15 cellular contexts compared by ENCODE assay signal in the genomic region with DNA sequence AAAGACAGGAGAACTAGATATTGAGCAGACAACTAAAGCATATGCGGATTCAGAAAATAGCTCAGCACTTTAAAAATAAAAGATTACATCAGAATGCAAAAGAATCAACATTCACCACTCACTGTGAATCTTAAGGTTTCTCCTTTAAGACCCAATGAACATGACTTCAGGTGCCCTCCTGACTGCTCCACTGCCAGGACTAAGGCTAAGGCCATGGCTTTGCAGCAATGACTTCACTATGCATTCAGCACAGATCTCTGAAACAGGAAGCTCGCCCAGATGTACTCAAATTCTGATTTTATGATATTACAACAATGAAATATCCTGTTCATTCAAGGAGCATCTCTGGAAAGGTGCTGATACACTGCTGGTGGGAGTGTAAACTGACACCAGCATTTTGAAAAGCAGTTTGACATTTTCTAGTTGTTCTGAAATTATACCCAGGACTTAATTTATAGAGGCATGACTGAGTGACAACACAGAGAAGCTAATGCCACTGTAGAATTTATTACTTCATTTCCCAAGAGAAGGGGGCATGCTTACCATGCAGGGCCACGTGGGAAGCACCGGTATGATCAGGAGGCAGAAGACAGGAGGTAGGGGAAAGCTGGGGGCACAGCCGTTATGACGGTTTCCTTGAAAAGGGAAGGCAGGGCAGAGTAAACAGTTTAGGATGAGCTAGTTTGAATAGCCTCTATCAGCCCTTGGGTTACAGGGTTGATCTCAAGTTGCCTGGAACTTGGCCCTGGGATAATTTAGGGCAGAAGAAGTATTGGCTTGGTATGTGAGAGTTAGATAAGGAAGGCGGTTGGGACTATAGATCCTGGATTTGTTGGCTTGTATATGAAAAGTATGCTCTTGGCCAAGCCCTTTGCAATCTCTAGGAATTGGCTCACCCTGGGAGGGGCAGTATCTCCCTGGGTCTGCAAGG.
"Had no signal": no experiment of that assay in that cellular context is flagged by ENCODE, and none has a peak within 500 bp of the region (broad histone marks: within the 10 kb centered on the region; RNA-seq: fewer than 3 reads in every experiment).

No MANE protein-coding gene starts in this region.

- H3K4me1 Mint-ChIP-seq: activated CD4-positive, alpha-beta memory T cell treated with anti-CD3 and anti-CD28 coated beads, Interleukin-2, amount 10 ng/mL, durations not matched to agents 7 days and 5 days; activated naive CD8-positive, alpha-beta T cell treated with anti-CD3 and anti-CD28 coated beads, Interleukin-2, amount 50 U/mL, for 24 hours; stimulated activated memory B cell treated with anti-CD40 and anti-IgM and Interleukin-4, amounts not matched to agents 10 μg/mL and 1 μg/mL and 100 μg/mL, for 72 hours had no signal

- H3K4me1 ChIP-seq: colonic mucosa, right atrium auricular region, tibial artery, vagina had no signal

- DNase-seq: activated CD4-positive, alpha-beta memory T cell treated with anti-CD3 and anti-CD28 coated beads, Interleukin-2, amount 10 ng/mL, durations not matched to agents 7 days and 5 days; activated CD8-positive, alpha-beta memory T cell treated with anti-CD3 and anti-CD28 coated beads, Interleukin-2, amount 50 U/mL, for 4 hours; activated gamma-delta T cell treated with Interleukin-2 at 50 U/mL for 16 hours; activated naive CD8-positive, alpha-beta T cell treated with anti-CD3 and anti-CD28 coated beads, Interleukin-2, amount 50 U/mL, for 24 hours; activated T-cell treated with anti-CD3 and anti-CD28 coated beads, Interleukin-2, amount 50 U/mL, for 72 hours; caudate nucleus; colonic mucosa; effector CD4-positive, alpha-beta T cell; kidney; posterior cingulate gyrus; tibial artery had no signal

- H3K4me3 Mint-ChIP-seq: activated CD4-positive, alpha-beta memory T cell treated with anti-CD3 and anti-CD28 coated beads, Interleukin-2, amount 10 ng/mL, durations not matched to agents 7 days and 5 days; activated naive CD8-positive, alpha-beta T cell treated with anti-CD3 and anti-CD28 coated beads, Interleukin-2, amount 50 U/mL, for 24 hours; activated T-cell treated with anti-CD3 and anti-CD28 coated beads, Interleukin-2, amount 50 U/mL, for 72 hours; stimulated activated memory B cell treated with anti-CD40 and anti-IgM and Interleukin-4, amounts not matched to agents 10 μg/mL and 1 μg/mL and 100 μg/mL, for 72 hours had no signal

- ATAC-seq: activated naive CD8-positive, alpha-beta T cell treated with anti-CD3 and anti-CD28 coated beads, Interleukin-2, amount 50 U/mL, for 24 hours; activated T-cell treated with anti-CD3 and anti-CD28 coated beads, Interleukin-2, amount 50 U/mL, for 72 hours; stimulated activated memory B cell treated with anti-CD40 and anti-IgM and Interleukin-4, amounts not matched to agents 10 μg/mL and 1 μg/mL and 100 μg/mL, for 72 hours had no signal

- H3K9me3 ChIP-seq: colonic mucosa, right atrium auricular region, tibial artery, vagina had no signal

- H3K4me3 ChIP-seq: colonic mucosa, right atrium auricular region, smooth muscle cell, tibial artery, vagina had no signal

- H3K27ac Mint-ChIP-seq: activated CD4-positive, alpha-beta memory T cell treated with anti-CD3 and anti-CD28 coated beads, Interleukin-2, amount 10 ng/mL, durations not matched to agents 7 days and 5 days; activated naive CD8-positive, alpha-beta T cell treated with anti-CD3 and anti-CD28 coated beads, Interleukin-2, amount 50 U/mL, for 24 hours; activated T-cell treated with anti-CD3 and anti-CD28 coated beads, Interleukin-2, amount 50 U/mL, for 72 hours; stimulated activated memory B cell treated with anti-CD40 and anti-IgM and Interleukin-4, amounts not matched to agents 10 μg/mL and 1 μg/mL and 100 μg/mL, for 72 hours had no signal

- H3K9me3 Mint-ChIP-seq: activated CD4-positive, alpha-beta memory T cell treated with anti-CD3 and anti-CD28 coated beads, Interleukin-2, amount 10 ng/mL, durations not matched to agents 7 days and 5 days; activated naive CD8-positive, alpha-beta T cell treated with anti-CD3 and anti-CD28 coated beads, Interleukin-2, amount 50 U/mL, for 24 hours; activated T-cell treated with anti-CD3 and anti-CD28 coated beads, Interleukin-2, amount 50 U/mL, for 72 hours; stimulated activated memory B cell treated with anti-CD40 and anti-IgM and Interleukin-4, amounts not matched to agents 10 μg/mL and 1 μg/mL and 100 μg/mL, for 72 hours had no signal

- H3K36me3 Mint-ChIP-seq: stimulated activated memory B cell treated with anti-CD40 and anti-IgM and Interleukin-4, amounts not matched to agents 10 μg/mL and 1 μg/mL and 100 μg/mL, for 72 hours had no signal

- H3K36me3 ChIP-seq: colonic mucosa, right atrium auricular region, tibial artery, vagina had no signal
